35 cellular contexts compared by ENCODE assay signal in genomic region chr10:75889051-75889450, GRCh38.
"Had no signal": no experiment of that assay in that cellular context is flagged by ENCODE, and none has a peak within 500 bp of the region (broad histone marks: within the 10 kb centered on the region; RNA-seq: fewer than 3 reads in every experiment).

No MANE protein-coding gene starts in this region.

- H3K36me3 ChIP-seq: ascending aorta, esophagus muscularis mucosa, gastroesophageal sphincter, heart right ventricle had no signal

- H3K4me3 ChIP-seq: ascending aorta, esophagus muscularis mucosa, gastroesophageal sphincter, heart right ventricle, hepatocyte had no signal

- H3K27me3 ChIP-seq: ascending aorta, esophagus muscularis mucosa, gastroesophageal sphincter, heart right ventricle, hepatocyte had no signal

- ATAC-seq: activated naive CD4-positive, alpha-beta T cell treated with anti-CD3 and anti-CD28 coated beads, Interleukin-2, amount 50 U/mL, for 72 hours; activated T-cell treated with anti-CD3 and anti-CD28 coated beads, Interleukin-2, amount 50 U/mL, for 72 hours; effector memory CD8-positive, alpha-beta T cell; gastroesophageal sphincter; heart right ventricle; T-helper 17 cell; WTC11 had no signal

- FAIRE-seq: colon, endometrium, endothelial cell of umbilical vein, TTC549 had no signal

- DNase-seq: activated CD4-positive, alpha-beta memory T cell treated with anti-CD3 and anti-CD28 coated beads, Interleukin-2, amount 10 ng/mL, durations not matched to agents 7 days and 5 days; activated CD4-positive, alpha-beta T cell treated with anti-CD3 and anti-CD28 coated beads for 1 hour; activated CD4-positive, alpha-beta T cell treated with anti-CD3 and anti-CD28 coated beads for 4 hours; activated CD4-positive, alpha-beta T cell treated with anti-CD3 and anti-CD28 coated beads, Interleukin-2, amount 10 ng/mL, durations not matched to agents 7 days and 5 days; activated CD4-positive, alpha-beta T cell treated with anti-CD3 and anti-CD28 coated beads, Interleukin-2, amount 50 U/mL, for 4 hours; activated CD8-positive, alpha-beta memory T cell treated with anti-CD3 and anti-CD28 coated beads, Interleukin-2, amount 50 U/mL, for 48 hours; activated gamma-delta T cell; activated naive CD4-positive, alpha-beta T cell; activated naive CD4-positive, alpha-beta T cell treated with anti-CD3 and anti-CD28 coated beads, Interleukin-2, amount 10 ng/mL, durations not matched to agents 7 days and 5 days; activated naive CD8-positive, alpha-beta T cell treated with anti-CD3 and anti-CD28 coated beads, Interleukin-2, amount 10 ng/mL, durations not matched to agents 7 days and 5 days; activated T-cell treated with anti-CD3 and anti-CD28 coated beads for 4 hours; activated T-cell treated with anti-CD3 and anti-CD28 coated beads, Interleukin-2, amount 50 U/mL, for 24 hours; activated T-cell treated with anti-CD3 and anti-CD28 coated beads, Interleukin-2, amount 50 U/mL, for 72 hours; caudate nucleus; cortex of kidney; dermis blood vessel endothelial cell; effector CD4-positive, alpha-beta T cell; effector memory CD8-positive, alpha-beta T cell; erythroblast; foreskin melanocyte; heart right ventricle; T-helper 1 cell; T-helper 17 cell; T1000 had no signal

- H3K27ac ChIP-seq: ascending aorta, esophagus muscularis mucosa, gastroesophageal sphincter, hepatocyte, VCaP had no signal
